26 cellular contexts compared by ENCODE assay signal in the genomic region with DNA sequence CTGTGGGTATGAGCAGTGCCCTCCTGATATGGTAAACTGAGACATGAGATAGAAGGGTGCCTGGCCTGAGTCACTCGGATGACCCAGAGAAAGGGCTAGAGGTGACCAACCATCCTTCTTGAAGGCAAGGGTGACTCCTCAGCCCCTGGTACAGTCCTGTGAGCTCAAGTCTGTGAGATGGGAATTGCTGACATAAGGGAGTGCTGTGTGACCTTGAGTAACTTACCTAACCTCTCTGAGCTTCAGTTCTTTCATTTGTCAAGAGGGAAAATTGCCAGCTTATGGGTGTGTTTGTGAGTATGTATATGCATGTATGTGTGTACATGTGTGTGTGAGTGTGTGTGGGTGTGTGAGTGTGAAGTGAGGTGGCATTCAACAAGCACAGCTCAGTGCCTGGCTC.
"Had no signal": no experiment of that assay in that cellular context is flagged by ENCODE, and none has a peak within 500 bp of the region (broad histone marks: within the 10 kb centered on the region; RNA-seq: fewer than 3 reads in every experiment).

No MANE protein-coding gene starts in this region.

- FAIRE-seq: endometrium had no signal

- H3K9ac ChIP-seq: neural progenitor cell, parathyroid adenoma had no signal

- H3K4me2 ChIP-seq: neural progenitor cell had no signal

- ATAC-seq: heart right ventricle; left ventricle myocardium superior; lower lobe of right lung; stimulated activated memory B cell treated with anti-CD40 and anti-IgM and Interleukin-4, amounts not matched to agents 10 μg/mL and 1 μg/mL and 100 μg/mL, for 72 hours; stimulated activated naive CD8-positive, alpha-beta T cell treated with anti-CD3 and anti-CD28 coated beads, Interleukin-15, Interleukin-2, amounts not matched to agents 100 U/mL and 50 U/mL, for 24 hours; upper lobe of right lung had no signal

- H3K27me3 ChIP-seq: neural progenitor cell, right atrium auricular region, sigmoid colon, suprapubic skin, transverse colon, upper lobe of right lung, uterus had no signal

- H3K36me3 ChIP-seq: esophagus squamous epithelium, heart right ventricle, lower lobe of right lung, neural progenitor cell, right atrium auricular region, sigmoid colon, suprapubic skin, transverse colon, upper lobe of right lung, uterus had no signal

- H2AFZ ChIP-seq: neural progenitor cell, parathyroid adenoma had no signal

- H3K36me3 Mint-ChIP-seq: stimulated activated memory B cell treated with anti-CD40 and anti-IgM and Interleukin-4, amounts not matched to agents 10 μg/mL and 1 μg/mL and 100 μg/mL, for 72 hours had no signal

- H3K4me3 Mint-ChIP-seq: nephron; stimulated activated memory B cell treated with anti-CD40 and anti-IgM and Interleukin-4, amounts not matched to agents 10 μg/mL and 1 μg/mL and 100 μg/mL, for 72 hours had no signal

- DNase-seq: dermis blood vessel endothelial cell; effector memory CD4-positive, alpha-beta T cell; erythroblast; esophagus squamous epithelium; foreskin melanocyte; glutamatergic neuron; heart right ventricle; hippocampal formation; islet precursor cell; sigmoid colon; stimulated activated CD4-positive, alpha-beta T cell treated with anti-CD3 and anti-CD28 coated beads, Interleukin-4, amount 100 ng/mL, for 4 hours; stimulated activated naive CD8-positive, alpha-beta T cell treated with anti-CD3 and anti-CD28 coated beads, Interleukin-15, Interleukin-2, amounts not matched to agents 100 U/mL and 50 U/mL, for 24 hours; transverse colon; upper lobe of right lung; uterus had no signal

- H3K9me3 ChIP-seq: lower lobe of right lung, suprapubic skin, transverse colon, uterus had no signal

- H3K27ac ChIP-seq: coronary artery, esophagus squamous epithelium, heart right ventricle, lower lobe of right lung, neural progenitor cell, parathyroid adenoma, right atrium auricular region, sigmoid colon, suprapubic skin, transverse colon, upper lobe of right lung, uterus had no signal

- H3K4me3 ChIP-seq: coronary artery, esophagus squamous epithelium, heart right ventricle, lower lobe of right lung, neural progenitor cell, right atrium auricular region, sigmoid colon, suprapubic skin, transverse colon, upper lobe of right lung, uterus had no signal

- H3K27ac Mint-ChIP-seq: nephron; neural progenitor cell; progenitor cell of endocrine pancreas; stimulated activated memory B cell treated with anti-CD40 and anti-IgM and Interleukin-4, amounts not matched to agents 10 μg/mL and 1 μg/mL and 100 μg/mL, for 72 hours had no signal

- H3K79me2 ChIP-seq: parathyroid adenoma had no signal

- H3K4me1 ChIP-seq: neural progenitor cell, parathyroid adenoma, right atrium auricular region, sigmoid colon, transverse colon, uterus had no signal
